ENCODE assay signal across 1 cellular context in the genomic region with DNA sequence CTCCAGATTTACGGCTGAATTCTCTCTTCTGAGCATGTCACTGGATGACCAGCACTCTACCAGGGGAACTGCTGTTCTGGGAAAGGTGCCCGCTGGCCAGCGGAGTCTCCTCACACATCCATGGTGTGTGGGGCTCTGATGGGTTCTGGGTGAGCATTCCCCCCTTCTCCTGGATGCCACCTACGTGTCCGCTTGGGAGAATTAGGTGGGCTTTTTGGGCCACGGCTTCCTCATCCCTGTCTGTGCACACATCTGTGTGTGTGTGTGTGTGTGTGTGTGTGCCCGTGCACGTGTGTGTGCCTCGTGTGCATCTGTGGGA.
A peak's percentile ranks its signal among the peaks of the same experiment; 100 is the strongest.
TF ChIP-seq lines count a peak whose summit lies in the region.

No MANE protein-coding gene starts in this region.

TF ChIP-seq in HepG2, 621 proteins besides CTCF, POLR2A, EP300 and RAD21:
- TF ChIP-seq, protein P1, sequence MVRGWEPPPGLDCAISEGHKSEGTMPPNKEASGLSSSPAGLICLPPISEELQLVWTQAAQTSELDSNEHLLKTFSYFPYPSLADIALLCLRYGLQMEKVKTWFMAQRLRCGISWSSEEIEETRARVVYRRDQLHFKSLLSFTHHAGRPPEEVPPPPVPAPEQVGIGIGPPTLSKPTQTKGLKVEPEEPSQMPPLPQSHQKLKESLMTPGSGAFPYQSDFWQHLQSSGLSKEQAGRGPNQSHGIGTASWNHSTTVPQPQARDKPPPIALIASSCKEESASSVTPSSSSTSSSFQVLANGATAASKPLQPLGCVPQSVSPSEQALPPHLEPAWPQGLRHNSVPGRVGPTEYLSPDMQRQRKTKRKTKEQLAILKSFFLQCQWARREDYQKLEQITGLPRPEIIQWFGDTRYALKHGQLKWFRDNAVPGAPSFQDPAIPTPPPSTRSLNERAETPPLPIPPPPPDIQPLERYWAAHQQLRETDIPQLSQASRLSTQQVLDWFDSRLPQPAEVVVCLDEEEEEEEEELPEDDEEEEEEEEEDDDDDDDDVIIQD (CRISPR knock-in tag; IDR thresholded peaks at IDR 0.05; ENCODE audit: low read depth), result no peak
- TF ChIP-seq, protein P2, sequence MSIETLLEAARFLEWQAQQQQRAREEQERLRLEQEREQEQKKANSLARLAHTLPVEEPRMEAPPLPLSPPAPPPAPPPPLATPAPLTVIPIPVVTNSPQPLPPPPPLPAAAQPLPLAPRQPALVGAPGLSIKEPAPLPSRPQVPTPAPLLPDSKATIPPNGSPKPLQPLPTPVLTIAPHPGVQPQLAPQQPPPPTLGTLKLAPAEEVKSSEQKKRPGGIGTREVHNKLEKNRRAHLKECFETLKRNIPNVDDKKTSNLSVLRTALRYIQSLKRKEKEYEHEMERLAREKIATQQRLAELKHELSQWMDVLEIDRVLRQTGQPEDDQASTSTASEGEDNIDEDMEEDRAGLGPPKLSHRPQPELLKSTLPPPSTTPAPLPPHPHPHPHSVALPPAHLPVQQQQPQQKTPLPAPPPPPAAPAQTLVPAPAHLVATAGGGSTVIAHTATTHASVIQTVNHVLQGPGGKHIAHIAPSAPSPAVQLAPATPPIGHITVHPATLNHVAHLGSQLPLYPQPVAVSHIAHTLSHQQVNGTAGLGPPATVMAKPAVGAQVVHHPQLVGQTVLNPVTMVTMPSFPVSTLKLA (IDR thresholded peaks at IDR 0.05), result peak; percentile 77; the same call in 1 of the 2 replicates
TF ChIP-seq in HepG2: peak in this region for 1.
